In the genomic region with DNA sequence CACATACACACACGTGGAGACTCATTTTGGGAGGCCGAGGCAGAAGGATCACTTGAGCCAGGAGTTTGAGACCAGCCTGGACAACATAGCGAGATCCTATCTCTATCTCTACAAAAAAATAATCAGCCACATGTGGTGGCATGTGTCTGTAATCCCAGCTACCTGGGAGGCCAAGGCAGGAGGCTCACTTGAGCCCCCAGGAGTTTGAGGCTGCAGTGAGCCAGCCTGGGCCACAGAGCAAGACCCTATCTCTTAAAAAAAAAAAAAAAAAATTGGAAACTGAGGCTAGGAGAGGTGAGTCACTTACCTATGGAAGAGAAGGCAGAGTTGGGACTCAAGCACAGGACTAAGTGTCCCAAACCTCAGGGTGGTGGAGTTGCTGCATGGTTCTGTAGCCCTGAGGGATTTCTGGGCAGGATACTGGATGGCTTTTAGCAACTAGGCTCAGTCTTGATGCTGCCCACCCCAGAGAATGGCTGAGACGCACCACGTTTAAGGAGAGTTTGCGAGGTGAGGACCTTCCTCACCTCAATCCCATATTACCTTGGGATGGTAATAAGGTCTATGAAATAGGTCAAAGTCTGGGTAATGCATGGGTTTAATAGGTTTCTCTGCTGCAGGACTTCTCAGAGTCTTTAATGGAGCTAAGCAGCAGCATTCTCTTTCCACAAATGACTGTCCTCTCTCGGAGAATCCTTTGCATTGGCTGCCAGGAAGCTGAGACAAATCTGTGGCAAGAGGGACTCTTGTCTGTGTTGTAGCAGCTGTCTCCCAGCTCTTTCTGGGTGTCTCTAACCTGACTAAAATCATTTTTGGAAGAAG, we compare ENCODE assay signal across 17 cellular contexts. TPM values are rescaled to one million over a fixed set of nuclear protein-coding genes. Genes with fewer than 3 reads are reported as not detected.
DNase-seq lines count a peak whose midpoint lies in the region; ATAC-seq and TF ChIP-seq lines count a peak whose summit lies in the region.
"Had no signal": no experiment of that assay in that cellular context is flagged by ENCODE, and none has a peak within 500 bp of the region (broad histone marks: within the 10 kb centered on the region; RNA-seq: fewer than 3 reads in every experiment).

No MANE protein-coding gene starts in this region.

- no peaks in the 10 kb centered on the region for H3K27me3 ChIP-seq in A673 (replicated peaks; ENCODE audit: insufficient read depth, low read depth, low read length, poor library complexity)
- H3K27me3 ChIP-seq in CD4-positive, alpha-beta memory T cell (ENCODE audit: insufficient read depth, low read length): no peaks in the 10 kb centered on the region
- H3K27me3 ChIP-seq in ascending aorta: no peaks in the 10 kb centered on the region
- H3K27me3 ChIP-seq in lower lobe of right lung (ENCODE audit: low read depth): no peaks in the 10 kb centered on the region
- H3K27me3 ChIP-seq: upper lobe of left lung had no signal

- no peak overlapping the region for H3K4me3 ChIP-seq in A673 (ENCODE audit: low read depth, low read length, poor library complexity, severe bottlenecking)
- H3K4me3 ChIP-seq in CD4-positive, alpha-beta memory T cell (ENCODE audit: low read length in 2 of 2): no peak overlapping the region
- H3K4me3 ChIP-seq in ascending aorta: no peak overlapping the region
- H3K4me3 ChIP-seq in lower lobe of right lung: no peak overlapping the region
- H3K4me3 ChIP-seq: prostate gland, upper lobe of left lung had no signal

- intact Hi-C loops in A673 (cut with micrococcal nuclease; ENCODE audit: unreplicated experiment): no loop called here
- intact Hi-C loops in CD4-positive, alpha-beta memory T cell (cut with micrococcal nuclease): no loop called here
- intact Hi-C loops in ascending aorta (cut with DNase I): no loop called here
- intact Hi-C loops in lower lobe of right lung (cut with DNase I): no loop called here

- DNase-seq in A673 (ENCODE audit: low spot score) (no peak), ascending aorta (ENCODE audit: low spot score in 2 of 2) (no peak), lower lobe of right lung (no peak), GM19238 (ENCODE audit: insufficient read length, low spot score) (no peak), NCI-H345 (lab: John Stamatoyannopoulos, UW) (no peak)
- DNase-seq in CD4-positive, alpha-beta memory T cell: no peak
- DNase-seq: activated CD4-positive, CD25-positive, alpha-beta regulatory T cell; activated T-cell treated with anti-CD3 and anti-CD28 coated beads, Interleukin-2, amount 50 U/mL, for 4 hours; effector CD4-positive, alpha-beta T cell; foreskin melanocyte; NCI-H1048 had no signal

- H3K27ac Mint-ChIP-seq in CD4-positive, alpha-beta memory T cell: peak overlapping the region; percentile 53 to 100 (median 85)

- TF ChIP-seq CTCF in A673 (conservative IDR thresholded peaks at IDR 0.05; ENCODE audit: low read depth, low read length): no peak
- no peak for TF ChIP-seq CTCF in ascending aorta (IDR thresholded peaks at IDR 0.05)
- TF ChIP-seq CTCF in lower lobe of right lung (IDR thresholded peaks at IDR 0.05): no peak

- H3K27me3 Mint-ChIP-seq in CD4-positive, alpha-beta memory T cell: no peaks in the 10 kb centered on the region

- ATAC-seq in lower lobe of right lung (no peak), GM21447 (IDR thresholded peaks at IDR 0.05; ENCODE audit: unreplicated experiment) (no peak), GM19324 (IDR thresholded peaks at IDR 0.05; ENCODE audit: low FRiP score, unreplicated experiment) (no peak)
- ATAC-seq: activated T-cell treated with anti-CD3 and anti-CD28 coated beads, Interleukin-2, amount 50 U/mL, for 4 hours; SK-N-SH treated with all-trans-retinoic acid at 6 μM for 48 hours had no signal

- peak overlapping the region in 3 of 8 donors; percentile 27 to 39 (median 28) for H3K4me3 Mint-ChIP-seq in CD4-positive, alpha-beta memory T cell
- H3K4me3 Mint-ChIP-seq: activated T-cell treated with anti-CD3 and anti-CD28 coated beads, Interleukin-2, amount 50 U/mL, for 4 hours had no signal

- H3K4me1 ChIP-seq in A673 (ENCODE audit: insufficient read depth, low read length, poor library complexity, severe bottlenecking) (peaks cover 65% of the 10 kb centered on the region), ascending aorta (peaks cover 4 to 18% of the 10 kb centered on the region in 2 donors), lower lobe of right lung (peaks cover 99% of the 10 kb centered on the region)
- H3K4me1 ChIP-seq in CD4-positive, alpha-beta memory T cell (ENCODE audit: insufficient read depth, low read length): peaks cover 97% of the 10 kb centered on the region

- POLR2A ChIA-PET in A673 (lab: Charles Lee; ENCODE audit: low non-redundant PET): no interaction called here
- POLR2A ChIA-PET in CD4-positive, alpha-beta memory T cell (lab: Charles Lee; ENCODE audit: partially characterized antibody): interaction anchor here (2.8 to 27.1 kb wide), 3 partner anchors 10 to 35 kb away, joined by 12 to 683 read pairs (median 107); a partner anchor contains a TSS

- CTCF ChIA-PET in A673 (lab: Charles Lee): interaction anchor here (1.1 kb wide), 1 partner anchor 44 kb away, joined by 4 read pairs; no protein-coding TSS in a partner anchor
- CTCF ChIA-PET in CD4-positive, alpha-beta memory T cell (lab: Charles Lee; ENCODE audit: partially characterized antibody): interaction anchor here (1.3 to 22.4 kb wide), 3 partner anchors 11 to 38 kb away, joined by 5 to 1282 read pairs (median 66); a partner anchor contains a TSS

- H3K36me3 Mint-ChIP-seq in CD4-positive, alpha-beta memory T cell: peaks cover 10 to 27% of the 10 kb centered on the region in 2 donors

- H3K9me3 Mint-ChIP-seq in CD4-positive, alpha-beta memory T cell: no peaks in the 10 kb centered on the region
- H3K9me3 Mint-ChIP-seq: activated T-cell treated with anti-CD3 and anti-CD28 coated beads, Interleukin-2, amount 50 U/mL, for 4 hours had no signal

- H3K9me3 ChIP-seq in A673 (ENCODE audit: low read depth, low read length, poor library complexity, severe bottlenecking) (no peaks in the 10 kb centered on the region), ascending aorta (no peaks in the 10 kb centered on the region), lower lobe of right lung (no peaks in the 10 kb centered on the region)
- H3K9me3 ChIP-seq in CD4-positive, alpha-beta memory T cell (ENCODE audit: control insufficient read depth in 1 of 2, low read length in 2 of 2): no peaks in the 10 kb centered on the region
- H3K9me3 ChIP-seq: prostate gland, upper lobe of left lung had no signal

- H3K27ac ChIP-seq in A673 (ENCODE audit: low read depth, low read length, poor library complexity, severe bottlenecking): peak overlapping the region; percentile 87
- H3K27ac ChIP-seq in CD4-positive, alpha-beta memory T cell (ENCODE audit: low read depth, low read length): peak overlapping the region; percentile 9
- peak overlapping the region; percentile 0 to 28 for H3K27ac ChIP-seq in ascending aorta
- H3K27ac ChIP-seq in lower lobe of right lung: peak overlapping the region; percentile 49
- H3K27ac ChIP-seq: C4-2B had no signal

- peaks cover 18% of the 10 kb centered on the region for H3K36me3 ChIP-seq in A673 (ENCODE audit: insufficient read depth, low read length, poor library complexity, severe bottlenecking)
- H3K36me3 ChIP-seq in CD4-positive, alpha-beta memory T cell (ENCODE audit: insufficient read depth, low read length): peaks cover 2% of the 10 kb centered on the region
- H3K36me3 ChIP-seq in ascending aorta: peaks cover 2 to 10% of the 10 kb centered on the region in 2 donors
- peaks cover 38% of the 10 kb centered on the region for H3K36me3 ChIP-seq in lower lobe of right lung
- H3K36me3 ChIP-seq: prostate gland had no signal

- no TSS peak for BruUV-seq in A673 (replicated peaks; lab: Mats Ljungman, UMichigan)

- H3K4me1 Mint-ChIP-seq in CD4-positive, alpha-beta memory T cell: peaks cover 62 to 98% (median 84%) of the 10 kb centered on the region in 4 donors

RNA-seq across cellular contexts. Expression of a gene that starts 35.6 kb away (rescaled TPM):
- 109 and 133 TPM in 2 replicates for total RNA-seq in A673 (2021)
- total RNA-seq in CD4-positive, alpha-beta memory T cell: 10 to 100 TPM; 25.3 to 28.2 TPM
- polyA plus RNA-seq in CD4-positive, alpha-beta memory T cell: 10 to 100 TPM in 1 of 2 donors, 1 to 10 TPM in 1; 4.2 to 14.2 TPM
- total RNA-seq in ascending aorta: 124 TPM
- total RNA-seq in lower lobe of right lung: 49.5 TPM

Comparison
In these comparisons a context has a peak if more than half of its experiments do, and no peak if none do; other contexts are left out.
1. H3K27ac ChIP-seq: peak in every context shown above with its lines; median percentile 87 in A673; 49 in lower lobe of right lung; 14 in ascending aorta; 9 in CD4-positive, alpha-beta memory T cell.